In the genomic region with DNA sequence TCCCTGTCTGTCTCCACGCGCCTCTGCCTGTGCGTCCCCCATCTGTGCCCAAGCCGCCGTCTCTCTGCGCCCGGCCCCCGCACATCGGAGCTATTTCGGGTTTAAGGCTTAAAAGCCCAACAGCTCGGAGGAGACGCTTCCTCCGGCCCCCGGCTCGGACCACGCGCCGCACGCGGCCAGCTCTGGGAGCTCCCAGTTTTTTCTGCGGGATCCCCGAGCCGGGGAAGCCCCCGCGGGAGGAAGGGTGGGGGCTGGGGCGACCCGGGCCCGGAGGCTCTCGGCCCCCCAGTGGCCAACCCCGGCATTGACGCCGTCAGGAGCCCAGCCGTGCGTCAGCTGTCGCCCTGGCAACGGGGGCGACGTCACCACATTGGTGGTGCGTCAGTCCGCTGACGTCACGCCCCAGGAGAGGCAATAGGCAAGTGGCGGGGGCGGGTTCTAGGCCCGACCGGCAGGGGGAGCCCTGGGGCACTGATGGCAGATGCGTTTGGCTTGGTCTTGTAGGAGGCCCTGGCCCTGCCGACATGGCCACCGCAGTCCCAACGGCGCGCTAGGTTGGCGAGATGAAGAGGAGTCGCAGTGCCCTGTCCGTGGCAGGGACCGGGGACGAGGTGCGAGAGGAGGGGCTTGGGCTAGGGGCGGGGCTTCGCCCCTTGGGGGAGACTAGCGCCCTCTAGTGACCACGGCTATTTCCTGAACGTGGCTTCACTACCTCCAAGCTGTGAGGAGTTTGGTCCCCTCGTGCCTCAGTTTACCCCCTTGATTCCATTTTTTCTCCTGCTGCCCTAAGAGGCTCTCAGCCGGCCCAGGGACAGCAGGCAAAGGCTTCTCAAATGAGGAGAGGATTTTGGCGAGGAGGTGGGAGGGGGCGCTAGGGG, we compare ENCODE assay signal across 1 cellular context.
TF ChIP-seq lines count a peak whose summit lies in the region.

No MANE protein-coding gene starts in this region.

TF ChIP-seq in K562, 482 proteins besides CTCF, POLR2A, EP300 and RAD21 (continued from another document and continues in another):
- TF ChIP-seq, protein P1, sequence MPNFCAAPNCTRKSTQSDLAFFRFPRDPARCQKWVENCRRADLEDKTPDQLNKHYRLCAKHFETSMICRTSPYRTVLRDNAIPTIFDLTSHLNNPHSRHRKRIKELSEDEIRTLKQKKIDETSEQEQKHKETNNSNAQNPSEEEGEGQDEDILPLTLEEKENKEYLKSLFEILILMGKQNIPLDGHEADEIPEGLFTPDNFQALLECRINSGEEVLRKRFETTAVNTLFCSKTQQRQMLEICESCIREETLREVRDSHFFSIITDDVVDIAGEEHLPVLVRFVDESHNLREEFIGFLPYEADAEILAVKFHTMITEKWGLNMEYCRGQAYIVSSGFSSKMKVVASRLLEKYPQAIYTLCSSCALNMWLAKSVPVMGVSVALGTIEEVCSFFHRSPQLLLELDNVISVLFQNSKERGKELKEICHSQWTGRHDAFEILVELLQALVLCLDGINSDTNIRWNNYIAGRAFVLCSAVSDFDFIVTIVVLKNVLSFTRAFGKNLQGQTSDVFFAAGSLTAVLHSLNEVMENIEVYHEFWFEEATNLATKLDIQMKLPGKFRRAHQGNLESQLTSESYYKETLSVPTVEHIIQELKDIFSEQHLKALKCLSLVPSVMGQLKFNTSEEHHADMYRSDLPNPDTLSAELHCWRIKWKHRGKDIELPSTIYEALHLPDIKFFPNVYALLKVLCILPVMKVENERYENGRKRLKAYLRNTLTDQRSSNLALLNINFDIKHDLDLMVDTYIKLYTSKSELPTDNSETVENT (CRISPR knock-in tag; IDR thresholded peaks at IDR 0.05), result peak; percentile 72; the same call in 1 of the 2 replicates
- TF ChIP-seq, protein P2, sequence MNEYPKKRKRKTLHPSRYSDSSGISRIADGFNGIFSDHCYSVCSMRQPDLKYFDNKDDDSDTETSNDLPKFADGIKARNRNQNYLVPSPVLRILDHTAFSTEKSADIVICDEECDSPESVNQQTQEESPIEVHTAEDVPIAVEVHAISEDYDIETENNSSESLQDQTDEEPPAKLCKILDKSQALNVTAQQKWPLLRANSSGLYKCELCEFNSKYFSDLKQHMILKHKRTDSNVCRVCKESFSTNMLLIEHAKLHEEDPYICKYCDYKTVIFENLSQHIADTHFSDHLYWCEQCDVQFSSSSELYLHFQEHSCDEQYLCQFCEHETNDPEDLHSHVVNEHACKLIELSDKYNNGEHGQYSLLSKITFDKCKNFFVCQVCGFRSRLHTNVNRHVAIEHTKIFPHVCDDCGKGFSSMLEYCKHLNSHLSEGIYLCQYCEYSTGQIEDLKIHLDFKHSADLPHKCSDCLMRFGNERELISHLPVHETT (CRISPR knock-in tag; conservative IDR thresholded peaks at IDR 0.05 in 1 of 2, IDR thresholded peaks at IDR 0.05 in 1 of 2), result peak in 1 of 2 experiments; percentile 95; a peak in 2 of 4 replicates
- TF ChIP-seq, protein P3, sequence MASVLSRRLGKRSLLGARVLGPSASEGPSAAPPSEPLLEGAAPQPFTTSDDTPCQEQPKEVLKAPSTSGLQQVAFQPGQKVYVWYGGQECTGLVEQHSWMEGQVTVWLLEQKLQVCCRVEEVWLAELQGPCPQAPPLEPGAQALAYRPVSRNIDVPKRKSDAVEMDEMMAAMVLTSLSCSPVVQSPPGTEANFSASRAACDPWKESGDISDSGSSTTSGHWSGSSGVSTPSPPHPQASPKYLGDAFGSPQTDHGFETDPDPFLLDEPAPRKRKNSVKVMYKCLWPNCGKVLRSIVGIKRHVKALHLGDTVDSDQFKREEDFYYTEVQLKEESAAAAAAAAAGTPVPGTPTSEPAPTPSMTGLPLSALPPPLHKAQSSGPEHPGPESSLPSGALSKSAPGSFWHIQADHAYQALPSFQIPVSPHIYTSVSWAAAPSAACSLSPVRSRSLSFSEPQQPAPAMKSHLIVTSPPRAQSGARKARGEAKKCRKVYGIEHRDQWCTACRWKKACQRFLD (CRISPR knock-in tag; IDR thresholded peaks at IDR 0.05), result peak; percentile 96
- TF ChIP-seq GABPB2 (CRISPR knock-in tag; conservative IDR thresholded peaks at IDR 0.05), result no peak
- TF ChIP-seq, protein P4, sequence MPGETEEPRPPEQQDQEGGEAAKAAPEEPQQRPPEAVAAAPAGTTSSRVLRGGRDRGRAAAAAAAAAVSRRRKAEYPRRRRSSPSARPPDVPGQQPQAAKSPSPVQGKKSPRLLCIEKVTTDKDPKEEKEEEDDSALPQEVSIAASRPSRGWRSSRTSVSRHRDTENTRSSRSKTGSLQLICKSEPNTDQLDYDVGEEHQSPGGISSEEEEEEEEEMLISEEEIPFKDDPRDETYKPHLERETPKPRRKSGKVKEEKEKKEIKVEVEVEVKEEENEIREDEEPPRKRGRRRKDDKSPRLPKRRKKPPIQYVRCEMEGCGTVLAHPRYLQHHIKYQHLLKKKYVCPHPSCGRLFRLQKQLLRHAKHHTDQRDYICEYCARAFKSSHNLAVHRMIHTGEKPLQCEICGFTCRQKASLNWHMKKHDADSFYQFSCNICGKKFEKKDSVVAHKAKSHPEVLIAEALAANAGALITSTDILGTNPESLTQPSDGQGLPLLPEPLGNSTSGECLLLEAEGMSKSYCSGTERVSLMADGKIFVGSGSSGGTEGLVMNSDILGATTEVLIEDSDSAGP (CRISPR knock-in tag; IDR thresholded peaks at IDR 0.05), result 0 out of 2 replicates have a peak, but pooled peaks have one; percentile 29
- TF ChIP-seq EGR1 (conservative IDR thresholded peaks at IDR 0.05), result peak; percentile 97
- TF ChIP-seq RUNX1 (IDR thresholded peaks at IDR 0.05; ENCODE audit: low read depth), result no peak; the same call in 1 of the 2 replicates
- TF ChIP-seq FOXA3 (CRISPR knock-in tag; conservative IDR thresholded peaks at IDR 0.05 in 1 of 2, IDR thresholded peaks at IDR 0.05 in 1 of 2), result peak in 1 of 2 experiments; percentile 66; a peak in 1 of 4 replicates
- TF ChIP-seq MAFG (tag; conservative IDR thresholded peaks at IDR 0.05), result no peak
- TF ChIP-seq SRSF7 (optimal IDR thresholded peaks at IDR 0.05; ENCODE audit: low read depth, low read length), result no peak
- no peak for TF ChIP-seq ZNF408 (CRISPR knock-in tag; IDR thresholded peaks at IDR 0.05; ENCODE audit: low read depth)
- TF ChIP-seq ZNF561 (CRISPR knock-in tag; conservative IDR thresholded peaks at IDR 0.05), result no peak
- no peak for TF ChIP-seq KAT8 (IDR thresholded peaks at IDR 0.05; ENCODE audit: low read depth)
- TF ChIP-seq, protein P5, sequence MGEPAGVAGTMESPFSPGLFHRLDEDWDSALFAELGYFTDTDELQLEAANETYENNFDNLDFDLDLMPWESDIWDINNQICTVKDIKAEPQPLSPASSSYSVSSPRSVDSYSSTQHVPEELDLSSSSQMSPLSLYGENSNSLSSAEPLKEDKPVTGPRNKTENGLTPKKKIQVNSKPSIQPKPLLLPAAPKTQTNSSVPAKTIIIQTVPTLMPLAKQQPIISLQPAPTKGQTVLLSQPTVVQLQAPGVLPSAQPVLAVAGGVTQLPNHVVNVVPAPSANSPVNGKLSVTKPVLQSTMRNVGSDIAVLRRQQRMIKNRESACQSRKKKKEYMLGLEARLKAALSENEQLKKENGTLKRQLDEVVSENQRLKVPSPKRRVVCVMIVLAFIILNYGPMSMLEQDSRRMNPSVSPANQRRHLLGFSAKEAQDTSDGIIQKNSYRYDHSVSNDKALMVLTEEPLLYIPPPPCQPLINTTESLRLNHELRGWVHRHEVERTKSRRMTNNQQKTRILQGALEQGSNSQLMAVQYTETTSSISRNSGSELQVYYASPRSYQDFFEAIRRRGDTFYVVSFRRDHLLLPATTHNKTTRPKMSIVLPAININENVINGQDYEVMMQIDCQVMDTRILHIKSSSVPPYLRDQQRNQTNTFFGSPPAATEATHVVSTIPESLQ (CRISPR knock-in tag; IDR thresholded peaks at IDR 0.05), result no peak
- peak; percentile 88 for TF ChIP-seq FOSL1 (tag; conservative IDR thresholded peaks at IDR 0.05)
- TF ChIP-seq ZNF830 (CRISPR knock-in tag; IDR thresholded peaks at IDR 0.05), result no peak
- TF ChIP-seq SETDB1 (IDR thresholded peaks at IDR 0.05; ENCODE audit: low read length), result no peak
- peak; percentile 67; the same call in 1 of the 2 replicates for TF ChIP-seq ZNF197 (CRISPR knock-in tag; IDR thresholded peaks at IDR 0.05; ENCODE audit: low read depth)
- no peak for TF ChIP-seq POLR3A (IDR thresholded peaks at IDR 0.05; ENCODE audit: borderline replicate concordance, extremely low read depth, insufficient read depth, insufficient read length)
- peak in 1 of 2 experiments; percentile 84; a peak in 2 of 4 replicates for TF ChIP-seq FOXK2 (conservative IDR thresholded peaks at IDR 0.05 in 1 of 2, IDR thresholded peaks at IDR 0.05 in 1 of 2; ENCODE audit: low read depth in 2 of 2)
- no peak for TF ChIP-seq MCM3 (IDR thresholded peaks at IDR 0.05)
- TF ChIP-seq CEBPG (CRISPR knock-in tag; IDR thresholded peaks at IDR 0.05), result peak; percentile 61
- TF ChIP-seq CEBPG (tag; conservative IDR thresholded peaks at IDR 0.05 in 1 of 2, IDR thresholded peaks at IDR 0.05 in 1 of 2), result no peak
- TF ChIP-seq RBM14 (IDR thresholded peaks at IDR 0.05; ENCODE audit: borderline replicate concordance, insufficient read depth, low read depth, low read length), result no peak
- no peak for TF ChIP-seq ZNF324 (CRISPR knock-in tag; IDR thresholded peaks at IDR 0.05)
- TF ChIP-seq BCOR (IDR thresholded peaks at IDR 0.05), result peak; percentile 98
- TF ChIP-seq, protein P6, sequence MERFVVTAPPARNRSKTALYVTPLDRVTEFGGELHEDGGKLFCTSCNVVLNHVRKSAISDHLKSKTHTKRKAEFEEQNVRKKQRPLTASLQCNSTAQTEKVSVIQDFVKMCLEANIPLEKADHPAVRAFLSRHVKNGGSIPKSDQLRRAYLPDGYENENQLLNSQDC (CRISPR knock-in tag; IDR thresholded peaks at IDR 0.05), result no peak
- TF ChIP-seq HSF4 (CRISPR knock-in tag; IDR thresholded peaks at IDR 0.05; ENCODE audit: borderline replicate concordance), result no peak
- TF ChIP-seq SOX6 (IDR thresholded peaks at IDR 0.05), result peak; percentile 62
- no peak for TF ChIP-seq ESRRB (CRISPR knock-in tag; IDR thresholded peaks at IDR 0.05; ENCODE audit: borderline replicate concordance)
- TF ChIP-seq, protein P7, sequence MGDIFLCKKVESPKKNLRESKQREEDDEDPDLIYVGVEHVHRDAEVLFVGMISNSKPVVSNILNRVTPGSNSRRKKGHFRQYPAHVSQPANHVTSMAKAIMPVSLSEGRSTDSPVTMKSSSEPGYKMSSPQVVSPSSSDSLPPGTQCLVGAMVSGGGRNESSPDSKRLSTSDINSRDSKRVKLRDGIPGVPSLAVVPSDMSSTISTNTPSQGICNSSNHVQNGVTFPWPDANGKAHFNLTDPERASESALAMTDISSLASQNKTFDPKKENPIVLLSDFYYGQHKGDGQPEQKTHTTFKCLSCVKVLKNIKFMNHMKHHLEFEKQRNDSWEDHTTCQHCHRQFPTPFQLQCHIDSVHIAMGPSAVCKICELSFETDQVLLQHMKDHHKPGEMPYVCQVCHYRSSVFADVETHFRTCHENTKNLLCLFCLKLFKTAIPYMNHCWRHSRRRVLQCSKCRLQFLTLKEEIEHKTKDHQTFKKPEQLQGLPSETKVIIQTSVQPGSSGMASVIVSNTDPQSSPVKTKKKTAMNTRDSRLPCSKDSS (IDR thresholded peaks at IDR 0.05; ENCODE audit: low read depth, partially characterized antibody), result no peak
